Comparison of ENCODE assay signal across 18 cellular contexts in the genomic region with DNA sequence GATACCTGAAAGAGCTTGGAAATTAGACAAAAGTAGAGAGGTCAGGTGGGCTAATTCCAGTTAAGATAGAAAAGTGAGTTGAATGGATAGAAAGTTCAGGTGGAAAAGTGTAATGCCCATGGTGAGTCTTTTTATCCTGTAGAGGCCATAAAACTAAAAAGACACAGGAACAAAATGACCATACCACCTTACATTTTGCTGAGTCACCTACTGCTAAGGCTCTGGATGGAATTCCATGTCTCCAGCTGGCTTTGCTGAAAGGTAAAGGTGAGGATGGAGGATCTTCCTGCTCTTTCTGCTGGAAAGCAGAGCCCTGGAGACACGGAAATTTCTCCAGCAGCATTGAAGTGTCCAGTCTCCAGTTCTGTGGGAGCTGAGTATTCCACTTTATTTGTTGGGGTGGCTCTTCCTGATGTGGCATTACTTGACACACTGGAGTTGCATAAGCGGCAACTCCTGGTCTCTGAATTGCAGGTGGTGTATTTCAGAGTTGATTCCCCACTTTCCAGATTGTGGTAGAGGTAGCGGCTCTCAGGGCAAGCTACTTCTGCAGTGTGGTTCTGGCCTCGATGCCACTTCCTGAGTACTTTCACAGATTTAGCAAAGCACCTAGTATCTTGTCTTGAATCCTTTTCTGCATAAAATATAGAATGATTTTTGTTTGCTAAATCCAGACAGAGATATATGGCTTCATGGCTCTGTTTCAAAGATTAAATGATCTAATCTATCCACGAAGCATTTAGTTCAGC. TPM values are rescaled to one million over a fixed set of nuclear protein-coding genes. Genes with fewer than 3 reads are reported as not detected.
A peak's percentile ranks its signal among the peaks of the same experiment; 100 is the strongest.
DNase-seq lines count a peak whose midpoint lies in the region; ATAC-seq and TF ChIP-seq lines count a peak whose summit lies in the region.
"Had no signal": no experiment of that assay in that cellular context is flagged by ENCODE, and none has a peak within 500 bp of the region (broad histone marks: within the 10 kb centered on the region; RNA-seq: fewer than 3 reads in every experiment).

No MANE protein-coding gene starts in this region.

- H3K27ac ChIP-seq in C4-2B (peak overlapping the region; percentile 59), PC-3 (ENCODE audit: low read length) (no peak overlapping the region), endodermal cell (ENCODE audit: low read depth, low read length) (no peak overlapping the region)
- H3K27ac ChIP-seq: SK-N-MC had no signal

- no TSS peak for BruUV-seq in PC-3 (replicated peaks; lab: Mats Ljungman, UMichigan)

- peaks cover 11% of the 10 kb centered on the region for H3K4me1 Mint-ChIP-seq in activated CD4-positive, alpha-beta T cell treated with anti-CD3 and anti-CD28 coated beads, Interleukin-2, amount 10 ng/mL, durations not matched to agents 7 days and 5 days
- peaks cover 33% of the 10 kb centered on the region for H3K4me1 Mint-ChIP-seq in endodermal cell
- H3K4me1 Mint-ChIP-seq: IgD-negative memory B cell had no signal

- H3K4me2 ChIP-seq in PC-3 (ENCODE audit: low read length), result no peak overlapping the region

- H3K27me3 Mint-ChIP-seq in activated CD4-positive, alpha-beta T cell treated with anti-CD3 and anti-CD28 coated beads, Interleukin-2, amount 10 ng/mL, durations not matched to agents 7 days and 5 days, result peaks cover 6% of the 10 kb centered on the region
- peaks cover 10% of the 10 kb centered on the region for H3K27me3 Mint-ChIP-seq in endodermal cell (ENCODE audit: insufficient read depth)

- H3F3A ChIP-seq in PC-3 (ENCODE audit: low read length, unreplicated experiment), result no peaks in the 10 kb centered on the region

- H3K79me2 ChIP-seq in PC-3 (ENCODE audit: low read length), result no peaks in the 10 kb centered on the region

- H3K27me3 ChIP-seq in PC-3 (ENCODE audit: low read length) (no peaks in the 10 kb centered on the region), endodermal cell (ENCODE audit: control insufficient read depth, insufficient read depth, low read length, poor library complexity, severe bottlenecking) (peaks cover 21% of the 10 kb centered on the region)

- no peak overlapping the region for H3K4me3 Mint-ChIP-seq in activated CD4-positive, alpha-beta T cell treated with anti-CD3 and anti-CD28 coated beads, Interleukin-2, amount 10 ng/mL, durations not matched to agents 7 days and 5 days
- no peak overlapping the region for H3K4me3 Mint-ChIP-seq in endodermal cell
- H3K4me3 Mint-ChIP-seq: IgD-negative memory B cell had no signal

- H3K9ac ChIP-seq in PC-3 (ENCODE audit: low read length) (no peak overlapping the region), endodermal cell (ENCODE audit: extremely low read depth, low read length, poor library complexity, severe bottlenecking) (no peak overlapping the region)

- ATAC-seq in PC-3, result no peak

- WGBS in endodermal cell (ENCODE audit: insufficient coverage in 1 of 2, insufficient read length in 1 of 2), 2 experiments, result 80 to 100% methylated on average over 2 to 5 of the region's 5 CpGs

- TF ChIP-seq CTCF in C4-2B (conservative IDR thresholded peaks at IDR 0.05), result no peak
- TF ChIP-seq CTCF in PC-3 (conservative IDR thresholded peaks at IDR 0.05; ENCODE audit: low read depth, low read length), result no peak
- no peak for TF ChIP-seq CTCF in endodermal cell (conservative IDR thresholded peaks at IDR 0.05)

- CTCF ChIA-PET in activated CD4-positive, alpha-beta T cell treated with anti-CD3 and anti-CD28 coated beads, Interleukin-2, amount 10 ng/mL, durations not matched to agents 7 days and 5 days (lab: Charles Lee), result interaction anchor here (0.6 to 1.0 kb wide), 2 partner anchors 10 to 206 kb away, joined by 3 read pairs; a partner anchor contains a TSS
- CTCF ChIA-PET in PC-3 (lab: Charles Lee), result no interaction called here

- no peaks in the 10 kb centered on the region for H4K20me1 ChIP-seq in PC-3 (ENCODE audit: low read length)

- H3K9me3 Mint-ChIP-seq in activated CD4-positive, alpha-beta T cell treated with anti-CD3 and anti-CD28 coated beads, Interleukin-2, amount 10 ng/mL, durations not matched to agents 7 days and 5 days, result no peaks in the 10 kb centered on the region
- H3K9me3 Mint-ChIP-seq in endodermal cell, result no peaks in the 10 kb centered on the region
- H3K9me3 Mint-ChIP-seq: IgD-negative memory B cell had no signal

- H3K27ac Mint-ChIP-seq in activated CD4-positive, alpha-beta T cell treated with anti-CD3 and anti-CD28 coated beads, Interleukin-2, amount 10 ng/mL, durations not matched to agents 7 days and 5 days, result no peak overlapping the region
- peak overlapping the region; percentile 15 for H3K27ac Mint-ChIP-seq in endodermal cell
- H3K27ac Mint-ChIP-seq: IgD-negative memory B cell had no signal

- intact Hi-C loops in PC-3 (cut with micrococcal nuclease), result no loop called here

- H3K9me3 ChIP-seq in PC-3 (ENCODE audit: low read length) (no peaks in the 10 kb centered on the region), endodermal cell (ENCODE audit: control insufficient read depth, low read length) (peaks cover under 1% of the 10 kb centered on the region)

- peak; percentile 14 for DNase-seq in activated CD4-positive, alpha-beta T cell treated with anti-CD3 and anti-CD28 coated beads, Interleukin-2, amount 10 ng/mL, durations not matched to agents 7 days and 5 days
- DNase-seq in activated CD4-positive, alpha-beta T cell treated with anti-CD3 and anti-CD28 coated beads, Interleukin-2, amount 50 U/mL, for 1 hour, result no peak
- DNase-seq in PC-3, result no peak
- no peak for DNase-seq in endodermal cell
- no peak for DNase-seq in ACHN
- DNase-seq in GF-D8 (lab: John Stamatoyannopoulos, UW), result no peak
- DNase-seq in activated CD4-positive, CD25-positive, alpha-beta regulatory T cell (lab: John Stamatoyannopoulos, UW), result no peak
- DNase-seq: Calu3, DMS79 treated with DMSO at 0.1 percent for 48 hours, GDM1, NCI-H1436 treated with DMSO at 0.1 percent for 48 hours, NCI-H2081 treated with DMSO at 0.1 percent for 48 hours, NCI-H226, NCI-H526 had no signal

- in situ Hi-C loops in ACHN (cut with HindIII; ENCODE audit: low pct_ligation_motif_present, low pct_unique_long_range_greater_than_20kb, low sequenced_read_pairs), result no loop called here

- H2AFZ ChIP-seq in PC-3 (ENCODE audit: low read length), result peak overlapping the region; percentile 63

- POLR2A ChIA-PET in activated CD4-positive, alpha-beta T cell treated with anti-CD3 and anti-CD28 coated beads, Interleukin-2, amount 10 ng/mL, durations not matched to agents 7 days and 5 days (lab: Charles Lee), result interaction anchor here (0.6 kb wide), 1 partner anchor 79 kb away, joined by 3 read pairs; no protein-coding TSS in a partner anchor
- POLR2A ChIA-PET in PC-3 (lab: Charles Lee; ENCODE audit: unreplicated experiment), result no interaction called here

- H3K4me1 ChIP-seq in PC-3 (ENCODE audit: insufficient read depth, low read length), result peaks cover 12% of the 10 kb centered on the region
- H3K4me1 ChIP-seq in endodermal cell (ENCODE audit: control insufficient read depth, insufficient read depth, low read length), result peaks cover 4% of the 10 kb centered on the region

- H3K36me3 ChIP-seq in PC-3 (ENCODE audit: low read depth, low read length), result no peaks in the 10 kb centered on the region
- H3K36me3 ChIP-seq in endodermal cell (ENCODE audit: control insufficient read depth, insufficient read depth, low read length), result no peaks in the 10 kb centered on the region

- no peaks in the 10 kb centered on the region for H3K36me3 Mint-ChIP-seq in activated CD4-positive, alpha-beta T cell treated with anti-CD3 and anti-CD28 coated beads, Interleukin-2, amount 10 ng/mL, durations not matched to agents 7 days and 5 days (ENCODE audit: low read depth)
- H3K36me3 Mint-ChIP-seq in endodermal cell (ENCODE audit: low read depth), result no peaks in the 10 kb centered on the region
- H3K36me3 Mint-ChIP-seq: IgD-negative memory B cell had no signal

- H3K4me3 ChIP-seq in PC-3 (ENCODE audit: low read length), result no peak overlapping the region
- no peak overlapping the region for H3K4me3 ChIP-seq in endodermal cell (ENCODE audit: low read length)
- H3K4me3 ChIP-seq: SK-N-MC had no signal

- no peaks in the 10 kb centered on the region for H3K9me2 ChIP-seq in PC-3 (replicated peaks; ENCODE audit: low read length)

RNA-seq across cellular contexts. Expression of a gene that starts 10.7 kb away (rescaled TPM):
- not detected for total RNA-seq in activated CD4-positive, alpha-beta T cell treated with anti-CD3 and anti-CD28 coated beads, Interleukin-2, amount 10 ng/mL, durations not matched to agents 7 days and 5 days
- total RNA-seq in PC-3 (2014; rRNA removed) (0.11 TPM in 1 of 2 replicates, not detected in the other), endodermal cell (under 1 TPM; 0.38 to 0.44 TPM)
- polyA plus RNA-seq in endodermal cell (2013, experiment 1 of 2), result not detected
- polyA plus RNA-seq in endodermal cell (2013, experiment 2 of 2), result not detected
- total RNA-seq: A172 had no signal
- polyA plus RNA-seq: IgD-negative memory B cell had no signal

RNA-seq across cellular contexts. Expression of a gene that starts 55.0 kb away (rescaled TPM):
- 1 to 10 TPM in 1 of 2 experiments, under 1 TPM in 1; 0.81 to 1.3 TPM for total RNA-seq in activated CD4-positive, alpha-beta T cell treated with anti-CD3 and anti-CD28 coated beads, Interleukin-2, amount 10 ng/mL, durations not matched to agents 7 days and 5 days
- total RNA-seq in PC-3 (2014; rRNA removed) (0.40 and 0.69 TPM in 2 replicates), endodermal cell (1 to 10 TPM; 3.0 to 4.1 TPM)
- polyA plus RNA-seq in endodermal cell (2013, experiment 1 of 2), result 0.96 TPM
- 0.79 TPM for polyA plus RNA-seq in endodermal cell (2013, experiment 2 of 2)
- polyA plus RNA-seq: IgD-negative memory B cell had no signal
